In genomic region chr4:150713251-150713650, GRCh38 we compare ENCODE assay signal across 24 cellular contexts.
"Had no signal": no experiment of that assay in that cellular context is flagged by ENCODE, and none has a peak within 500 bp of the region (broad histone marks: within the 10 kb centered on the region; RNA-seq: fewer than 3 reads in every experiment).

No MANE protein-coding gene starts in this region.

- H3K4me1 ChIP-seq: colonic mucosa, esophagus muscularis mucosa, esophagus squamous epithelium, foreskin keratinocyte, gastrocnemius medialis, gastroesophageal sphincter, heart left ventricle, heart right ventricle had no signal

- H3K9me3 ChIP-seq: colonic mucosa, esophagus muscularis mucosa, esophagus squamous epithelium, gastrocnemius medialis, gastroesophageal sphincter, heart left ventricle, heart right ventricle had no signal

- H3K9me3 Mint-ChIP-seq: dendritic cell treated with granulocyte-macrophage colony-stimulating factor and Interleukin-4, amounts not matched to agents 40 ng/mL and 50 ng/mL, for 4 days; effector memory CD8-positive, alpha-beta T cell; endodermal cell had no signal

- H3K27ac Mint-ChIP-seq: dendritic cell treated with granulocyte-macrophage colony-stimulating factor and Interleukin-4, amounts not matched to agents 40 ng/mL and 50 ng/mL, for 4 days; effector memory CD8-positive, alpha-beta T cell had no signal

- H3K36me3 ChIP-seq: colonic mucosa, esophagus muscularis mucosa, esophagus squamous epithelium, gastrocnemius medialis, gastroesophageal sphincter, heart left ventricle, heart right ventricle had no signal

- H3K27me3 Mint-ChIP-seq: dendritic cell treated with granulocyte-macrophage colony-stimulating factor and Interleukin-4, amounts not matched to agents 40 ng/mL and 50 ng/mL, for 4 days; effector memory CD8-positive, alpha-beta T cell had no signal

- DNase-seq: colonic mucosa; cortex of kidney; dorsolateral prefrontal cortex; effector CD4-positive, alpha-beta T cell; effector CD8-positive, alpha-beta T cell; effector memory CD4-positive, alpha-beta T cell; effector memory CD8-positive, alpha-beta T cell; endodermal cell; erythroblast; esophagus squamous epithelium; foreskin fibroblast; foreskin keratinocyte; foreskin melanocyte; gastrocnemius medialis; glutamatergic neuron; head of caudate nucleus; heart left ventricle; heart right ventricle had no signal

- H3K27ac ChIP-seq: colonic mucosa, coronary artery, dorsolateral prefrontal cortex, epithelial cell of prostate, esophagus muscularis mucosa, esophagus squamous epithelium, foreskin keratinocyte, gastrocnemius medialis, gastroesophageal sphincter, heart left ventricle, heart right ventricle, hepatocyte had no signal

- H3K4me3 Mint-ChIP-seq: dendritic cell treated with granulocyte-macrophage colony-stimulating factor and Interleukin-4, amounts not matched to agents 40 ng/mL and 50 ng/mL, for 4 days; effector memory CD8-positive, alpha-beta T cell; endodermal cell had no signal

- H3K4me3 ChIP-seq: colonic mucosa, coronary artery, dorsolateral prefrontal cortex, esophagus muscularis mucosa, esophagus squamous epithelium, gastrocnemius medialis, gastroesophageal sphincter, heart left ventricle, heart right ventricle, hepatocyte had no signal

- H3K27me3 ChIP-seq: colonic mucosa, dorsolateral prefrontal cortex, esophagus muscularis mucosa, esophagus squamous epithelium, foreskin keratinocyte, gastrocnemius medialis, gastroesophageal sphincter, heart left ventricle, heart right ventricle, hepatocyte had no signal
